8 cellular contexts compared by ENCODE assay signal in the genomic region with DNA sequence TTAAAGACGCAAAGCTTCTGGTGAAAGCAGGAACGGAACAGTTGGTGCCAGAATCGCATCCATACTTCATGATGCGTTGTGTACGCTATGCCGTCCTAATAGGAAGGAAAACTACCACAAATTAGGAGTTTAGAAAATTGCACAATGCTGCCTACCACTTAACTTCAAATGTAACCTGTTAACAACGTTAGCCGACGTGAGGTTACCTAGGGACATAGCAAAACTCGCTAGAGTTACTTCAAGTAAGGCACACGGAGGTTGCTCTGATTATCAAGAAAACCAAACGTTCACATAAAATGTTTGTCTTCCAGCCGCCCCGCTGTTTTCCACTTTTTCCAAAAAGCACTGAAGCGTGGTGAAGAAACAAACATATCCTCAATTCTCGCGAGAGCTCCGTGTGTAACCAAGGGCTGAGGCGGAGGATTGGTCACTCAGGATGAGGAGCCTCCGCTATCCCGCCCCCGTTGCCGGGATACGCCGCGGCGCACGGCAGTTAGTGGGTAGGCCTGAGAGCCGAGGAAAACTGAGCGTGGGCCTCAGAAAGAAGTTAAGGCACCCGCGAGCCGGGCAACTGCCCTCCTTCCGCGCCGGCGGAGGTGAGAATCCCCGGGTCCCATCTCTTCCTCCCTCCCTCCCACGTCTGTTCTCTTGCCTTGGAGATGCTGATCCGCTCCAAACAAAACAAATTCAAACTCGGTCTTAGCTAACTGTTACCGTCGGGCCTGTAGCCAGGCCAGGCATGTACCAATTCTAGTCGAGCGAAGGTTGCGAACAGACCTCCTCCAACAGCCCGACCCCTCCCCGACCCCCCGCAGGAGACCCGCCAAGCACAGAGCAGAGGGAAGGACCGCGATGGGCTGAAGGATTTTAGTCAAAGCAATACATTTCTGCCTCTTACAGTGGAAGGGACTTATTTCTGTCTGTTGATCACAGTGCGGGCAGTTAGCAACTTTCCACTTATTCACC. TPM values are rescaled to one million over a fixed set of nuclear protein-coding genes. Genes with fewer than 3 reads are reported as not detected.
DNase-seq lines count a peak whose midpoint lies in the region; ATAC-seq and TF ChIP-seq lines count a peak whose summit lies in the region.

A gene (plus strand): TSS at position 492 of the 966 bp plus-strand sequence. CDS start 5,556 bp downstream, outside the sequence.

- TF ChIP-seq POLR2A in uterus (IDR thresholded peaks at IDR 0.05): peak; percentile 68 to 74

- no peak for TF ChIP-seq CTCF in uterus (IDR thresholded peaks at IDR 0.05)

- DNase-seq in NCI-H187 (lab: John Stamatoyannopoulos, UW): peak; percentile 71 to 88
- peak; percentile 80 for DNase-seq in T1000 (lab: John Stamatoyannopoulos, UW)
- DNase-seq in astrocyte of the hippocampus (ENCODE audit: low read depth, low spot score): peak; percentile 99
- peak; percentile 97 for DNase-seq in hepatic stellate cell (ENCODE audit: low spot score)
- DNase-seq in putamen (ENCODE audit: low spot score): peak; percentile 98
- DNase-seq in uterus: peak; percentile 96 to 99

- intact Hi-C loops in uterus (cut with DNase I; ENCODE audit: low total_unique reads): no loop called here

- no peaks in the 10 kb centered on the region for H3K36me3 ChIP-seq in uterus

- peak within 1 kb of the TSS; percentile 90 to 95 for H3K27ac ChIP-seq in uterus

- no peaks in the 10 kb centered on the region for H3K9me3 ChIP-seq in uterus

- ATAC-seq in GM18498 (IDR thresholded peaks at IDR 0.05; ENCODE audit: unreplicated experiment): peak; percentile 100
- peak; percentile 99 for ATAC-seq in HG02885 (IDR thresholded peaks at IDR 0.05; ENCODE audit: poor library complexity, unreplicated experiment)

- no peaks in the 10 kb centered on the region for H3K4me1 ChIP-seq in uterus

- no peaks in the 10 kb centered on the region for H3K27me3 ChIP-seq in uterus

- H3K4me3 ChIP-seq in uterus: peak within 1 kb of the TSS; percentile 60 to 61

RNA-seq across cellular contexts. Expression of the gene that starts here (rescaled TPM):
- total RNA-seq in uterus: 10 to 100 TPM; 19.1 to 31.5 (median 25.4) TPM

Comparison
In these comparisons a context has a peak if more than half of its experiments do, and no peak if none do; other contexts are left out.
1. Peak in every context shown above with its lines: DNase-seq, ATAC-seq, H3K4me3 ChIP-seq and H3K27ac ChIP-seq.